In genomic region chr2:215536476-215536875, GRCh38 we compare ENCODE assay signal across 16 cellular contexts.
DNase-seq lines count a peak whose midpoint lies in the region; ATAC-seq and TF ChIP-seq lines count a peak whose summit lies in the region.
"Had no signal": no experiment of that assay in that cellular context is flagged by ENCODE, and none has a peak within 500 bp of the region (broad histone marks: within the 10 kb centered on the region; RNA-seq: fewer than 3 reads in every experiment).

No MANE protein-coding gene starts in this region.

- H3K4me3 ChIP-seq in choroid plexus epithelial cell (ENCODE audit: low read depth, low read length), result no peak overlapping the region
- no peak overlapping the region for H3K4me3 ChIP-seq in spleen
- H3K4me3 ChIP-seq: body of pancreas, SJCRH30, stomach had no signal

- H3K27ac ChIP-seq in spleen, result no peak overlapping the region
- H3K27ac ChIP-seq: body of pancreas, stomach had no signal

- TF ChIP-seq CTCF in choroid plexus epithelial cell (conservative IDR thresholded peaks at IDR 0.05; ENCODE audit: low read depth, low read length) (no peak), GM10266 (IDR thresholded peaks at IDR 0.05; ENCODE audit: control insufficient read depth, insufficient read depth, low read depth, missing control alignments) (no peak), spleen (IDR thresholded peaks at IDR 0.05 in 8 of 11, conservative IDR thresholded peaks at IDR 0.05 in 3 of 11) (no peak)

- 73 to 87% (median 78%) methylated on average over 5 of the region's 5 CpGs for WGBS in spleen, 5 donors

- no peak for TF ChIP-seq POLR2A in spleen (IDR thresholded peaks at IDR 0.05)

- intact Hi-C loops in spleen (cut with DNase I; ENCODE audit: low total_unique reads), result no loop called here

- ATAC-seq in GM21390 (IDR thresholded peaks at IDR 0.05; ENCODE audit: unreplicated experiment), result no peak
- ATAC-seq: body of pancreas; naive thymus-derived CD8-positive, alpha-beta T cell had no signal

- peak; percentile 45 for DNase-seq in AG20443 (ENCODE audit: low spot score)
- DNase-seq in M059J (ENCODE audit: low read depth), result peak; percentile 52
- DNase-seq in choroid plexus epithelial cell (ENCODE audit: low read depth), result peak; percentile 41
- DNase-seq in myocyte (ENCODE audit: low read depth), result peak; percentile 34
- DNase-seq in GM10266 (ENCODE audit: extremely low spot score), result no peak
- no peak for DNase-seq in stimulated activated CD4-positive, alpha-beta T cell treated with anti-CD3 and anti-CD28 coated beads, Interleukin-15, amount 100 ng/mL, for 24 hours
- no peak for DNase-seq in spleen
- DNase-seq: activated CD4-positive, alpha-beta T cell treated with anti-CD3 and anti-CD28 coated beads for 48 hours; activated CD8-positive, alpha-beta memory T cell treated with anti-CD3 and anti-CD28 coated beads, Interleukin-2, amount 50 U/mL, for 4 hours; body of pancreas; GF-D8; naive thymus-derived CD8-positive, alpha-beta T cell; NCI-H510A; SJCRH30; stomach had no signal

- H3K36me3 ChIP-seq in spleen, result no peaks in the 10 kb centered on the region
- H3K36me3 ChIP-seq: SJCRH30, stomach had no signal

- H3K9me3 ChIP-seq in spleen, result peaks cover 0 to 18% (median 12%) of the 10 kb centered on the region in 8 donors
- H3K9me3 ChIP-seq: body of pancreas, SJCRH30 had no signal

- no peaks in the 10 kb centered on the region for H3K27me3 ChIP-seq in spleen (replicated peaks in 1 of 7)
- H3K27me3 ChIP-seq: body of pancreas, SJCRH30, stomach had no signal

- peaks cover 0 to 5% (median 0%) of the 10 kb centered on the region in 6 donors for H3K4me1 ChIP-seq in spleen
- H3K4me1 ChIP-seq: body of pancreas had no signal

Comparison
In these comparisons a context has a peak if more than half of its experiments do, and no peak if none do; other contexts are left out.
1. DNase-seq: peak in AG20443 (single experiment), M059J (single experiment), choroid plexus epithelial cell (single experiment) and myocyte (single experiment); none in GM10266 (single experiment), stimulated activated CD4-positive, alpha-beta T cell treated with anti-CD3 and anti-CD28 coated beads, Interleukin-15, amount 100 ng/mL, for 24 hours (single experiment) and spleen (single experiment).